13 cellular contexts compared by ENCODE assay signal in the genomic region with DNA sequence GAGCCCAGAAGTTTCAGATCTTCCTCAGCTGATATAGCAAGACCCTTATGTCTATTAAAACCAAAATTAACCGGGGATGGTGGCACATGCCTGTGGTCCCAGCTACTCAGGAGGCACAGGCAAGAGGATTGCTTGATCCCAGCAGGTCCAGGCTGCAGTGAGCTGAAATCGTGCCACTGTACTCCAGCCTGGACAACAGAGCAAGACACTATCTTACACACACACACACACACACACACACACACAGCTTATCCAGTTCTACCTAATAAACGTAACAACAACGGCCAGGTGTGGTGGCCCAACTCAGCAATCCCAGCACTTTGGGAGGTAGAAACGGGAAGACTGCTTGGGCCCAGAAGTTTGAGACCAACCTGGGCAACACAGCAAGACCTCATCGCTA. TPM values are rescaled to one million over a fixed set of nuclear protein-coding genes. Genes with fewer than 3 reads are reported as not detected.
DNase-seq lines count a peak whose midpoint lies in the region; ATAC-seq, FAIRE-seq and TF ChIP-seq lines count a peak whose summit lies in the region.
"Had no signal": no experiment of that assay in that cellular context is flagged by ENCODE, and none has a peak within 500 bp of the region (broad histone marks: within the 10 kb centered on the region; RNA-seq: fewer than 3 reads in every experiment).

No MANE protein-coding gene starts in this region.

- peaks cover 58 to 81% (median 79%) of the 10 kb centered on the region in 3 donors for H3K4me1 Mint-ChIP-seq in CD8-positive, alpha-beta memory T cell
- H3K4me1 Mint-ChIP-seq in central memory CD8-positive, alpha-beta T cell = peaks cover 63% of the 10 kb centered on the region

- no peak overlapping the region for H3K4me3 ChIP-seq in CD8-positive, alpha-beta memory T cell (ENCODE audit: low read length)
- no peak overlapping the region for H3K4me3 ChIP-seq in IMR-90 (ENCODE audit: insufficient read depth, low read depth, low read length)
- H3K4me3 ChIP-seq: A549 had no signal

- peaks cover 33% of the 10 kb centered on the region for H4K20me1 ChIP-seq in IMR-90 (ENCODE audit: insufficient read depth, low read length)

- no peak overlapping the region for H2BK120ac ChIP-seq in IMR-90 (ENCODE audit: low read depth, low read length)

- BruUV-seq in IMR-90 (replicated peaks; lab: Mats Ljungman, UMichigan) = no TSS peak

- peaks cover 18% of the 10 kb centered on the region for H3K4me1 ChIP-seq in CD8-positive, alpha-beta memory T cell (ENCODE audit: insufficient read depth, low read length)
- H3K4me1 ChIP-seq in IMR-90 (ENCODE audit: control insufficient read depth, insufficient read depth, low read length) = peaks cover 10% of the 10 kb centered on the region

- H2AK5ac ChIP-seq in IMR-90 (ENCODE audit: low read depth, low read length) = peak overlapping the region; percentile 35

- no peak overlapping the region for H3K4me2 ChIP-seq in IMR-90 (ENCODE audit: low read depth, low read length)
- H3K4me2 ChIP-seq: A549 had no signal

- H3K36me3 ChIP-seq in CD8-positive, alpha-beta memory T cell (ENCODE audit: insufficient read depth, low read length) = peaks cover 22% of the 10 kb centered on the region
- peaks cover 23% of the 10 kb centered on the region for H3K36me3 ChIP-seq in IMR-90 (ENCODE audit: control insufficient read depth, insufficient read depth, low read length)

- TF ChIP-seq CTCF in IMR-90 (conservative IDR thresholded peaks at IDR 0.05; ENCODE audit: low read depth, low read length) = no peak

- no peak overlapping the region for H2BK5ac ChIP-seq in IMR-90 (ENCODE audit: low read depth, low read length, poor library complexity, severe bottlenecking)

- no peak for DNase-seq in CD8-positive, alpha-beta memory T cell
- DNase-seq in IMR-90 (no peak), urothelium cell line (ENCODE audit: low spot score) (no peak), NCI-H2029 (lab: John Stamatoyannopoulos, UW) (no peak), AG08395 (ENCODE audit: low spot score) (no peak)
- no peak for DNase-seq in central memory CD8-positive, alpha-beta T cell (ENCODE audit: low spot score in 2 of 2)
- DNase-seq: DMS53, GF-D8, HCEC 1CT had no signal

- peak overlapping the region in 5 of 8 donors; percentile 20 to 84 (median 36) for H3K27ac Mint-ChIP-seq in CD8-positive, alpha-beta memory T cell
- peak overlapping the region; percentile 71 for H3K27ac Mint-ChIP-seq in central memory CD8-positive, alpha-beta T cell (ENCODE audit: low read depth)

- CTCF ChIA-PET in CD8-positive, alpha-beta memory T cell (lab: Charles Lee) = interaction anchor here (0.9 to 4.6 kb wide), 6 partner anchors 10 to 240 kb away, joined by 3 to 24 read pairs (median 5); no protein-coding TSS in a partner anchor
- CTCF ChIA-PET in IMR-90 (lab: Yijun Ruan, JAX) = no interaction called here

- H4K91ac ChIP-seq in IMR-90 (ENCODE audit: insufficient read depth, low read depth, low read length) = no peak overlapping the region

- H3K36me3 Mint-ChIP-seq in CD8-positive, alpha-beta memory T cell = peaks cover 8 to 59% (median 19%) of the 10 kb centered on the region in 3 donors
- peaks cover 18% of the 10 kb centered on the region for H3K36me3 Mint-ChIP-seq in central memory CD8-positive, alpha-beta T cell (ENCODE audit: insufficient read depth)

- FAIRE-seq in urothelium cell line (lab: Jason Lieb, UNC) = peak; percentile 69
- FAIRE-seq: A549, GM19239, H1 had no signal

- intact Hi-C loops in IMR-90 (cut with micrococcal nuclease) = loop anchor here (10.0 kb wide), 1 partner anchor 51 kb away; no protein-coding TSS in a partner anchor

- WGBS in IMR-90 (ENCODE audit: extremely low coverage in 2 of 2, insufficient read length in 1 of 2), 2 experiments = no CpG with 5 or more reads among the region's 6 CpGs

- H3K23ac ChIP-seq in IMR-90 (ENCODE audit: low read depth, low read length) = no peak overlapping the region

- POLR2A ChIA-PET in CD8-positive, alpha-beta memory T cell (lab: Charles Lee) = no interaction called here
- POLR2A ChIA-PET in IMR-90 (lab: Charles Lee; ENCODE audit: unreplicated experiment) = no interaction called here

- H3K27ac ChIP-seq in CD8-positive, alpha-beta memory T cell (ENCODE audit: low read depth, low read length) = no peak overlapping the region
- H3K27ac ChIP-seq in IMR-90 (ENCODE audit: insufficient read depth, low read length) = no peak overlapping the region
- H3K27ac ChIP-seq: A549 had no signal

- dilution Hi-C loops in IMR-90 (cut with HindIII; ENCODE audit: low sequenced_read_pairs, unreplicated experiment) = no loop called here

- no peak overlapping the region for H3K18ac ChIP-seq in IMR-90 (ENCODE audit: low read depth, low read length)

- no peak overlapping the region for H4K5ac ChIP-seq in IMR-90 (ENCODE audit: low read depth, low read length)

- ATAC-seq in IMR-90 (ENCODE audit: low read depth) = no peak
- ATAC-seq in central memory CD8-positive, alpha-beta T cell (replicated peaks; ENCODE audit: extremely low read depth, poor library complexity, severe bottlenecking) = no peak
- ATAC-seq: A549 had no signal

- H2AFZ ChIP-seq in IMR-90 (replicated peaks; ENCODE audit: low read length, poor library complexity) = no peak overlapping the region

- H3K9me3 ChIP-seq in CD8-positive, alpha-beta memory T cell (ENCODE audit: low read length) = no peaks in the 10 kb centered on the region
- H3K9me3 ChIP-seq in IMR-90 (ENCODE audit: control insufficient read depth, insufficient read depth, low read length) = peaks cover 6% of the 10 kb centered on the region; the same call in 1 of the 2 replicates
- H3K9me3 ChIP-seq: A549 had no signal

- peaks cover 8% of the 10 kb centered on the region; the same call in 1 of the 2 replicates for H3K9me1 ChIP-seq in IMR-90 (ENCODE audit: insufficient read depth, low read length)

- H3K4me3 Mint-ChIP-seq in CD8-positive, alpha-beta memory T cell = peak overlapping the region in 1 of 7 donors; percentile 25
- H3K4me3 Mint-ChIP-seq in central memory CD8-positive, alpha-beta T cell = no peak overlapping the region
- H3K4me3 Mint-ChIP-seq: CD14-positive monocyte had no signal

- H2BK15ac ChIP-seq in IMR-90 (ENCODE audit: low read depth, low read length) = no peak overlapping the region

- no peaks in the 10 kb centered on the region for H3K9me3 Mint-ChIP-seq in CD8-positive, alpha-beta memory T cell
- no peaks in the 10 kb centered on the region for H3K9me3 Mint-ChIP-seq in central memory CD8-positive, alpha-beta T cell

- peaks cover 26 to 63% of the 10 kb centered on the region in 2 experiments for H3K79me1 ChIP-seq in IMR-90 (ENCODE audit: low read depth in 1 of 2, low read length in 2 of 2)

- no peak overlapping the region for H2AK9ac ChIP-seq in IMR-90 (replicated peaks; ENCODE audit: low read depth, low read length, poor library complexity)

- H3K27me3 ChIP-seq in CD8-positive, alpha-beta memory T cell (ENCODE audit: insufficient read depth, low read length, poor library complexity, severe bottlenecking) = no peaks in the 10 kb centered on the region
- H3K27me3 ChIP-seq in IMR-90 (ENCODE audit: control insufficient read depth, insufficient read depth, low read length) = no peaks in the 10 kb centered on the region

- H3K4ac ChIP-seq in IMR-90 (ENCODE audit: low read depth, low read length) = no peak overlapping the region

- no peak overlapping the region for H3K9ac ChIP-seq in IMR-90 (ENCODE audit: low read depth, low read length)

- in situ Hi-C loops in IMR-90 (cut with MboI; ENCODE audit: low sequenced_read_pairs) = no loop called here

- no peak overlapping the region for H4K8ac ChIP-seq in IMR-90 (ENCODE audit: low read depth in 2 of 2, low read length in 2 of 2)

- no peak for TF ChIP-seq POLR2A in IMR-90 (IDR thresholded peaks at IDR 0.05; ENCODE audit: low read depth, low read length)

- no peaks in the 10 kb centered on the region for H3K27me3 Mint-ChIP-seq in CD8-positive, alpha-beta memory T cell
- no peaks in the 10 kb centered on the region for H3K27me3 Mint-ChIP-seq in central memory CD8-positive, alpha-beta T cell

- H3K56ac ChIP-seq in IMR-90 (ENCODE audit: extremely low read depth, insufficient read depth, low read length) = no peak overlapping the region

- no peak overlapping the region for H3K14ac ChIP-seq in IMR-90 (replicated peaks; ENCODE audit: low read depth, low read length)

- no peak overlapping the region for H2BK20ac ChIP-seq in IMR-90 (ENCODE audit: low read depth, low read length)

- TF ChIP-seq RAD21 in IMR-90 (IDR thresholded peaks at IDR 0.05; ENCODE audit: low read length) = no peak

TF ChIP-seq in IMR-90, 13 proteins besides CTCF, POLR2A, EP300 and RAD21 (continues in another document):
- TF ChIP-seq FOS (IDR thresholded peaks at IDR 0.05; ENCODE audit: low read depth, low read length) = no peak
- no peak for TF ChIP-seq CHD1 (IDR thresholded peaks at IDR 0.05; ENCODE audit: low read depth, low read length)
- TF ChIP-seq SMC3 (IDR thresholded peaks at IDR 0.05; ENCODE audit: low read depth, low read length) = no peak
- TF ChIP-seq MAZ (IDR thresholded peaks at IDR 0.05; ENCODE audit: borderline replicate concordance, low read depth, low read length) = no peak
- TF ChIP-seq MAFK (IDR thresholded peaks at IDR 0.05; ENCODE audit: low read depth, low read length) = no peak
- TF ChIP-seq, protein P1, sequence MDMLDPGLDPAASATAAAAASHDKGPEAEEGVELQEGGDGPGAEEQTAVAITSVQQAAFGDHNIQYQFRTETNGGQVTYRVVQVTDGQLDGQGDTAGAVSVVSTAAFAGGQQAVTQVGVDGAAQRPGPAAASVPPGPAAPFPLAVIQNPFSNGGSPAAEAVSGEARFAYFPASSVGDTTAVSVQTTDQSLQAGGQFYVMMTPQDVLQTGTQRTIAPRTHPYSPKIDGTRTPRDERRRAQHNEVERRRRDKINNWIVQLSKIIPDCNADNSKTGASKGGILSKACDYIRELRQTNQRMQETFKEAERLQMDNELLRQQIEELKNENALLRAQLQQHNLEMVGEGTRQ (IDR thresholded peaks at IDR 0.05; ENCODE audit: low read depth, low read length) = no peak
- TF ChIP-seq BHLHE40 (IDR thresholded peaks at IDR 0.05; ENCODE audit: low read depth, low read length) = no peak
- TF ChIP-seq, protein P2, sequence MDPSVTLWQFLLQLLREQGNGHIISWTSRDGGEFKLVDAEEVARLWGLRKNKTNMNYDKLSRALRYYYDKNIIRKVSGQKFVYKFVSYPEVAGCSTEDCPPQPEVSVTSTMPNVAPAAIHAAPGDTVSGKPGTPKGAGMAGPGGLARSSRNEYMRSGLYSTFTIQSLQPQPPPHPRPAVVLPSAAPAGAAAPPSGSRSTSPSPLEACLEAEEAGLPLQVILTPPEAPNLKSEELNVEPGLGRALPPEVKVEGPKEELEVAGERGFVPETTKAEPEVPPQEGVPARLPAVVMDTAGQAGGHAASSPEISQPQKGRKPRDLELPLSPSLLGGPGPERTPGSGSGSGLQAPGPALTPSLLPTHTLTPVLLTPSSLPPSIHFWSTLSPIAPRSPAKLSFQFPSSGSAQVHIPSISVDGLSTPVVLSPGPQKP (IDR thresholded peaks at IDR 0.05; ENCODE audit: borderline replicate concordance, low read depth, low read length) = no peak

RNA-seq across cellular contexts. Expression of a gene that starts 7.5 kb away (rescaled TPM):
- total RNA-seq in CD8-positive, alpha-beta memory T cell = 10 to 100 TPM; 82.9 to 83.2 TPM
- polyA plus RNA-seq in CD8-positive, alpha-beta memory T cell = 68.6 TPM
- 21.9 and 23.9 TPM in 2 replicates for total RNA-seq in IMR-90 (2012; rRNA removed)
- polyA plus RNA-seq in IMR-90 (2012; rRNA removed) = 14.4 and 16.2 TPM in 2 replicates
- 8.0 and 9.9 TPM in 2 replicates for polyA plus RNA-seq in IMR-90 (2012; cell fraction: cytosol; rRNA removed)
- polyA plus RNA-seq in IMR-90 (2012; cell fraction: nucleus; rRNA removed; ENCODE audit: low replicate concordance) = 15.7 and 29.0 TPM in 2 replicates
